In the genomic region with DNA sequence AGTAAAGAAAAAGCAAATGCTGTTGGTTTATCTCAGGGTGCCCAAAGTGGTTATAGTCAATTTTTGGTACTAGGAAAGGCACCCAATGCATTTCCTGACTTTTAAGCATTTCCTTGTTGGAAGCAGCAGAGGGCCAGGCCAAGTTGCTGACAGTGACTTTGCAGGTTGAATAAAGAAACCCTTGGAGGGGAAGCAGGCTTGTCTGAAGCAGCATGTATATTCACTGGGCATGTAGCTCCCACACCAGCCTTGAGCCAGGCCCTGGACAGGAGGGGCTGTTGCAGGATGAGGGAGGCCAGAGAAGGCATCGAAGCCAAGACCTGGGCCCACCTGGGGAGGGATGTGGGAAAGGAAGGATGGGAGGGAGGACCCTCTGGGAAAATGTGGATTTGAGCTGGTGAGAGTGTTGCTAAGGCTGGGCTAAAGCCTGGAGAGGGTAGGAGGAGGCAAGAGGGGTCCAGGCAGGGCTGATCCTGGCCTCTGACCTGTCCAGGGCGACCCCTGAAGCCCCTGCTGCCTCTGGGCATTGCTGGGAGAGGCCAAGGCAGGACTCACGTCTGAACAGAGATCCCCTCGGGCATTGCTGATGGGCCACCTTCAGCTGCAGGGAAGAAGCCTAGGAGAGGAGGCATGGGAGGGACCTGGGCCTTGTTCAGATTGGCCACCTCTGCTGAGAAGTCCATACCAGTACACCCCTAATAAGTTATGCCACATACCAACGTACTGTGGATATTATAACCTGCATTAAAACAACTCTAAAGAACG, we compare ENCODE assay signal across 9 cellular contexts.
DNase-seq lines count a peak whose midpoint lies in the region; ATAC-seq and TF ChIP-seq lines count a peak whose summit lies in the region.
"Had no signal": no experiment of that assay in that cellular context is flagged by ENCODE, and none has a peak within 500 bp of the region (broad histone marks: within the 10 kb centered on the region; RNA-seq: fewer than 3 reads in every experiment).

No MANE protein-coding gene starts in this region.

- H3K27me3 ChIP-seq in left ventricle myocardium inferior (ENCODE audit: low read depth): no peaks in the 10 kb centered on the region
- no peaks in the 10 kb centered on the region for H3K27me3 ChIP-seq in muscle layer of colon (ENCODE audit: control insufficient read depth in 1 of 2, insufficient read depth in 2 of 2, low read length in 2 of 2)
- H3K27me3 ChIP-seq in uterus: no peaks in the 10 kb centered on the region

- H3K9me3 ChIP-seq in left ventricle myocardium inferior (replicated peaks) (no peaks in the 10 kb centered on the region), muscle layer of colon (ENCODE audit: low read length) (no peaks in the 10 kb centered on the region), uterus (no peaks in the 10 kb centered on the region)
- H3K9me3 ChIP-seq: prostate gland had no signal

- ATAC-seq in left cardiac atrium (no peak), sciatic nerve (no peak), GM19452 (IDR thresholded peaks at IDR 0.05; ENCODE audit: unreplicated experiment) (no peak)

- no peak overlapping the region for H3K9ac ChIP-seq in muscle layer of colon (ENCODE audit: low read length)

- TF ChIP-seq CTCF in left ventricle myocardium inferior (IDR thresholded peaks at IDR 0.05; ENCODE audit: borderline replicate concordance) (no peak), uterus (IDR thresholded peaks at IDR 0.05) (no peak)

- intact Hi-C loops in left ventricle myocardium inferior (cut with micrococcal nuclease): no loop called here
- intact Hi-C loops in left cardiac atrium (cut with DNase I): no loop called here
- intact Hi-C loops in uterus (cut with DNase I; ENCODE audit: low total_unique reads): no loop called here
- intact Hi-C loops in sciatic nerve (cut with DNase I): no loop called here

- DNase-seq in left ventricle myocardium inferior (no peak), left cardiac atrium (no peak), caudate nucleus (lab: John Stamatoyannopoulos, UW) (peak in 2 of 61 donors; percentile 30 to 31), uterus (no peak), sciatic nerve (ENCODE audit: low spot score) (no peak), NCI-H345 treated with DMSO at 0.1 percent for 48 hours (lab: John Stamatoyannopoulos, UW; ENCODE audit: unreplicated experiment) (no peak)

- no peaks in the 10 kb centered on the region for H3K36me3 ChIP-seq in left ventricle myocardium inferior
- H3K36me3 ChIP-seq in muscle layer of colon (ENCODE audit: insufficient read depth, low read length): peaks cover 9% of the 10 kb centered on the region
- H3K36me3 ChIP-seq in uterus: no peaks in the 10 kb centered on the region
- H3K36me3 ChIP-seq: prostate gland had no signal

- TF ChIP-seq POLR2A in uterus (IDR thresholded peaks at IDR 0.05): no peak

- H3K4me3 ChIP-seq in left ventricle myocardium inferior (no peak overlapping the region), muscle layer of colon (ENCODE audit: low read depth in 1 of 2, low read length in 2 of 2) (no peak overlapping the region), uterus (no peak overlapping the region)
- H3K4me3 ChIP-seq: prostate gland had no signal

- peak overlapping the region; percentile 93 for H3K27ac ChIP-seq in left ventricle myocardium inferior (replicated peaks)
- H3K27ac ChIP-seq in caudate nucleus (ENCODE audit: low read depth, low read length): peak overlapping the region; percentile 75
- H3K27ac ChIP-seq in muscle layer of colon (ENCODE audit: low read depth, low read length): peak overlapping the region; percentile 78
- peak overlapping the region; percentile 75 to 80 for H3K27ac ChIP-seq in uterus
- H3K27ac ChIP-seq: prostate gland had no signal

- peaks cover 94% of the 10 kb centered on the region for H3K4me1 ChIP-seq in left ventricle myocardium inferior
- peaks cover 77% of the 10 kb centered on the region for H3K4me1 ChIP-seq in muscle layer of colon (ENCODE audit: insufficient read depth, low read length)
- H3K4me1 ChIP-seq in uterus: peaks cover 21 to 36% of the 10 kb centered on the region in 2 donors
